Comparison of ENCODE assay signal across 8 cellular contexts in the genomic region with DNA sequence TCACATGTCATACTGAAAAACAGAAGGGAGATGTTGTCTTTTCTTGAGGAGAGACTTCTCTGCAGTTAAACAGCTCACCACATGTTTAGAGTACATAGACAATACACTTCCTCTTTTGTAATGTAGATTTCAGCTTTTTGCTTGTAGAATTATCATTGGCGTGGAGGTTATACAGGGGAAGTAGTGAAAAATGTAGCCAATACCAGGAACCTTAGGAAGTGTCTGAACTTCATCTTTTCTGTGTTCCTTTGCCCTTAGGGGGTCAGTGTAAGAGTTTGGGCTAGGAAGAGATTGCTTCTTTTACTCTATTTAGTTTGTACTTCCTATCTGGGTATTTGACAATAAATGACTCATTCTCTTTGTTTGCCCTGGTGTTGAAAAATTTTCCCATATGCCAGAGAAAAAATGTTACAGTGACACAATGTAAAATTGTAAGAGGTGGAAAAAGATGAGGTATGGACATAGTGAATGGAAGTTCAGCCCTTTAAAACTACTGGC. TPM values are rescaled to one million over a fixed set of nuclear protein-coding genes. Genes with fewer than 3 reads are reported as not detected.
DNase-seq lines count a peak whose midpoint lies in the region; ATAC-seq and TF ChIP-seq lines count a peak whose summit lies in the region.
"Had no signal": no experiment of that assay in that cellular context is flagged by ENCODE, and none has a peak within 500 bp of the region (broad histone marks: within the 10 kb centered on the region; RNA-seq: fewer than 3 reads in every experiment).

No MANE protein-coding gene starts in this region.

- H3K27me3 Mint-ChIP-seq in stimulated activated naive B cell treated with anti-CD40 and anti-IgM and Interleukin-4, amounts not matched to agents 10 μg/mL and 1 μg/mL and 100 μg/mL, for 72 hours: no peaks in the 10 kb centered on the region
- peaks cover 2% of the 10 kb centered on the region for H3K27me3 Mint-ChIP-seq in endodermal cell (ENCODE audit: insufficient read depth)
- peaks cover 18% of the 10 kb centered on the region for H3K27me3 Mint-ChIP-seq in stimulated activated naive CD8-positive, alpha-beta T cell treated with anti-CD3 and anti-CD28 coated beads, Interleukin-15, amount 100 ng/mL, for 72 hours

- ATAC-seq in GM21360 (IDR thresholded peaks at IDR 0.05; ENCODE audit: unreplicated experiment): peak; percentile 85
- ATAC-seq in HG03521 (IDR thresholded peaks at IDR 0.05; ENCODE audit: unreplicated experiment): peak; percentile 77
- peak; percentile 95 to 97 for ATAC-seq in stimulated activated naive B cell treated with anti-CD40 and anti-IgM and Interleukin-4, amounts not matched to agents 10 μg/mL and 1 μg/mL and 100 μg/mL, for 72 hours (replicated peaks)
- ATAC-seq in stimulated activated naive CD8-positive, alpha-beta T cell treated with anti-CD3 and anti-CD28 coated beads, Interleukin-15, amount 100 ng/mL, for 72 hours: no peak

- no peak overlapping the region for H3K27ac Mint-ChIP-seq in stimulated activated naive B cell treated with anti-CD40 and anti-IgM and Interleukin-4, amounts not matched to agents 10 μg/mL and 1 μg/mL and 100 μg/mL, for 72 hours
- no peak overlapping the region for H3K27ac Mint-ChIP-seq in endodermal cell
- H3K27ac Mint-ChIP-seq in stimulated activated naive CD8-positive, alpha-beta T cell treated with anti-CD3 and anti-CD28 coated beads, Interleukin-15, amount 100 ng/mL, for 72 hours: no peak overlapping the region

- WGBS in endodermal cell (ENCODE audit: insufficient coverage in 1 of 2, insufficient read length in 1 of 2), 2 experiments: 50% methylated on average over 1 of the region's 1 CpG; no CpG with 5 or more reads in 1 of the 2 experiments

- H3K4me3 ChIP-seq in choroid plexus epithelial cell (ENCODE audit: low read depth, low read length) (no peak overlapping the region), endodermal cell (ENCODE audit: low read length) (no peak overlapping the region)

- no peak overlapping the region for H3K4me3 Mint-ChIP-seq in stimulated activated naive B cell treated with anti-CD40 and anti-IgM and Interleukin-4, amounts not matched to agents 10 μg/mL and 1 μg/mL and 100 μg/mL, for 72 hours
- no peak overlapping the region for H3K4me3 Mint-ChIP-seq in endodermal cell
- H3K4me3 Mint-ChIP-seq in stimulated activated naive CD8-positive, alpha-beta T cell treated with anti-CD3 and anti-CD28 coated beads, Interleukin-15, amount 100 ng/mL, for 72 hours: no peak overlapping the region

- no peaks in the 10 kb centered on the region for H3K36me3 ChIP-seq in endodermal cell (ENCODE audit: control insufficient read depth, insufficient read depth, low read length)

- peaks cover 0 to 2% of the 10 kb centered on the region in 2 donors for H3K36me3 Mint-ChIP-seq in stimulated activated naive B cell treated with anti-CD40 and anti-IgM and Interleukin-4, amounts not matched to agents 10 μg/mL and 1 μg/mL and 100 μg/mL, for 72 hours
- H3K36me3 Mint-ChIP-seq in endodermal cell (ENCODE audit: low read depth): no peaks in the 10 kb centered on the region

- no peaks in the 10 kb centered on the region for H3K4me1 ChIP-seq in endodermal cell (ENCODE audit: control insufficient read depth, insufficient read depth, low read length)

- no peaks in the 10 kb centered on the region for H3K9me3 ChIP-seq in endodermal cell (ENCODE audit: control insufficient read depth, low read length)

- H3K9ac ChIP-seq in endodermal cell (ENCODE audit: extremely low read depth, low read length, poor library complexity, severe bottlenecking): no peak overlapping the region

- TF ChIP-seq CTCF in choroid plexus epithelial cell (conservative IDR thresholded peaks at IDR 0.05; ENCODE audit: low read depth, low read length) (no peak), endodermal cell (conservative IDR thresholded peaks at IDR 0.05) (no peak)

- no peak overlapping the region for H3K27ac ChIP-seq in endodermal cell (ENCODE audit: low read depth, low read length)

- no peaks in the 10 kb centered on the region for H3K27me3 ChIP-seq in endodermal cell (ENCODE audit: control insufficient read depth, insufficient read depth, low read length, poor library complexity, severe bottlenecking)

- no peaks in the 10 kb centered on the region for H3K9me3 Mint-ChIP-seq in stimulated activated naive B cell treated with anti-CD40 and anti-IgM and Interleukin-4, amounts not matched to agents 10 μg/mL and 1 μg/mL and 100 μg/mL, for 72 hours
- no peaks in the 10 kb centered on the region for H3K9me3 Mint-ChIP-seq in endodermal cell
- H3K9me3 Mint-ChIP-seq in stimulated activated naive CD8-positive, alpha-beta T cell treated with anti-CD3 and anti-CD28 coated beads, Interleukin-15, amount 100 ng/mL, for 72 hours: no peaks in the 10 kb centered on the region

- peak; percentile 81 for DNase-seq in choroid plexus epithelial cell (ENCODE audit: low read depth)
- DNase-seq in stimulated activated naive B cell treated with anti-CD40 and anti-IgM and Interleukin-4, amounts not matched to agents 10 μg/mL and 1 μg/mL and 100 μg/mL, for 72 hours: no peak
- DNase-seq in retina: no peak
- DNase-seq in endodermal cell: no peak
- DNase-seq in stimulated activated naive CD8-positive, alpha-beta T cell treated with anti-CD3 and anti-CD28 coated beads, Interleukin-15, amount 100 ng/mL, for 72 hours: no peak

- H3K4me1 Mint-ChIP-seq in stimulated activated naive B cell treated with anti-CD40 and anti-IgM and Interleukin-4, amounts not matched to agents 10 μg/mL and 1 μg/mL and 100 μg/mL, for 72 hours: peaks cover 6 to 17% of the 10 kb centered on the region in 2 donors
- H3K4me1 Mint-ChIP-seq in endodermal cell: peaks cover 4% of the 10 kb centered on the region
- H3K4me1 Mint-ChIP-seq in stimulated activated naive CD8-positive, alpha-beta T cell treated with anti-CD3 and anti-CD28 coated beads, Interleukin-15, amount 100 ng/mL, for 72 hours: peaks cover under 1% of the 10 kb centered on the region

RNA-seq across cellular contexts. Expression of gene CDKN2B, which starts 21.0 kb away (rescaled TPM):
- 10 to 100 TPM in 1 of 2 donors, 1 to 10 TPM in 1; 4.5 to 11.4 TPM for total RNA-seq in endodermal cell
- 2.3 TPM for polyA plus RNA-seq in endodermal cell (2013, experiment 1 of 2)
- 4.1 TPM for polyA plus RNA-seq in endodermal cell (2013, experiment 2 of 2)
- total RNA-seq: NCI-H460 had no signal

RNA-seq across cellular contexts. Expression of gene CDKN2B-AS1, which starts 35.6 kb away (rescaled TPM):
- total RNA-seq in endodermal cell: not detected
- polyA plus RNA-seq in endodermal cell (2013, experiment 1 of 2): 0.61 TPM
- 0.37 TPM for polyA plus RNA-seq in endodermal cell (2013, experiment 2 of 2)
- total RNA-seq: NCI-H460 had no signal

RNA-seq across cellular contexts. Expression of gene CDKN2A, which starts 36.0 kb away (rescaled TPM):
- 1 to 10 TPM; 1.9 to 6.7 TPM for total RNA-seq in endodermal cell
- 2.1 TPM for polyA plus RNA-seq in endodermal cell (2013, experiment 1 of 2)
- 3.9 TPM for polyA plus RNA-seq in endodermal cell (2013, experiment 2 of 2)
- total RNA-seq: NCI-H460 had no signal
